In genomic region chr11:9802291-9802861, GRCh38 we compare ENCODE assay signal across 1 cellular context.
TF ChIP-seq lines count a peak whose summit lies in the region.

No MANE protein-coding gene starts in this region.

TF ChIP-seq in SK-N-SH treated with all-trans-retinoic acid at 6 μM for 48 hours, 23 proteins besides CTCF, POLR2A, EP300 and RAD21 (continued from another document):
- TF ChIP-seq PATZ1 (CRISPR knock-in tag; IDR thresholded peaks at IDR 0.05; ENCODE audit: borderline replicate concordance) (no peak), SNAI2 (CRISPR knock-in tag; IDR thresholded peaks at IDR 0.05) (no peak), TOX (CRISPR knock-in tag; IDR thresholded peaks at IDR 0.05; ENCODE audit: borderline replicate concordance) (no peak), CSDC2 (CRISPR knock-in tag; IDR thresholded peaks at IDR 0.05) (peak; percentile 58; the same call in 1 of the 2 replicates)
TF ChIP-seq in SK-N-SH treated with all-trans-retinoic acid at 6 μM for 48 hours: peak in this region for 4.
